In the genomic region with DNA sequence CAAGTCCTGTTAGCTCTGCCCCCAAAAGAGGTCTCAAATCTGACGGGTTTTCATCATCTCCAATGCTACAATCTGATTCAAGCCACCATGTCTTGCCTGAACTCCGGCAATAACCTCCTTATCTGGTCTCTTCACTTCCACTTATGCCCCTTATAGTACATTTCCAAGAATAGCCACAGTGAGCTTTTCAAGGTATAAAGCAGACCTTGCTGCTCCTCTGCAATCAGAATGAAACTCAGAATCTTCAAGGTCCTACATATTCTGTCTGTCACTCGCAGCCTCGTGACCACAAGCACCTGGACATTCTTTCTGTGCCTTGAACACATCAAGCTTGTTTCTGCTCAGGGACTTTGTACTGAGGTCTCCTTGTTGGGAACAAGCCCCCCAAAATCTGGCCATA, we compare ENCODE assay signal across 19 cellular contexts.
"Had no signal": no experiment of that assay in that cellular context is flagged by ENCODE, and none has a peak within 500 bp of the region (broad histone marks: within the 10 kb centered on the region; RNA-seq: fewer than 3 reads in every experiment).

No MANE protein-coding gene starts in this region.

- H3K27me3 ChIP-seq: body of pancreas, esophagus squamous epithelium, hepatocyte, SJCRH30, stomach, testis, upper lobe of right lung had no signal

- H3K27ac ChIP-seq: body of pancreas, esophagus squamous epithelium, hepatocyte, SJCRH30, stomach, testis, upper lobe of right lung had no signal

- H3K4me2 ChIP-seq: hepatocyte, smooth muscle cell had no signal

- H3K9me3 ChIP-seq: body of pancreas, esophagus squamous epithelium, SJCRH30, stomach, testis, upper lobe of right lung had no signal

- ATAC-seq: body of pancreas had no signal

- H3K4me1 ChIP-seq: esophagus squamous epithelium, SJCRH30, testis, upper lobe of right lung had no signal

- DNase-seq: activated CD4-positive, alpha-beta T cell treated with anti-CD3 and anti-CD28 coated beads, Interleukin-2, amount 50 U/mL, for 4 hours; activated CD4-positive, CD25-positive, alpha-beta regulatory T cell treated with anti-CD3 and anti-CD28 coated beads, Interleukin-2, amount 50 U/mL, for 72 hours; amygdala; body of pancreas; cortex of kidney; effector CD4-positive, alpha-beta T cell; esophagus squamous epithelium; naive B cell; SJCRH30; stimulated activated CD4-positive, alpha-beta T cell treated with anti-CD3 and anti-CD28 coated beads, Interleukin-4, amount 100 ng/mL, for 4 hours; stimulated activated CD8-positive, alpha-beta memory T cell treated with anti-CD3 and anti-CD28 coated beads, Interleukin-4, amount 100 ng/mL, for 48 hours; stomach; testis; upper lobe of right lung had no signal

- H3K36me3 ChIP-seq: esophagus squamous epithelium, SJCRH30, stomach, upper lobe of right lung had no signal

- H3K4me3 Mint-ChIP-seq: activated naive CD4-positive, alpha-beta T cell treated with anti-CD3 and anti-CD28 coated beads, Interleukin-2, amount 50 U/mL, for 24 hours; central memory CD8-positive, alpha-beta T cell; naive B cell had no signal

- H3K36me3 Mint-ChIP-seq: activated naive CD4-positive, alpha-beta T cell treated with anti-CD3 and anti-CD28 coated beads, Interleukin-2, amount 50 U/mL, for 24 hours; naive B cell had no signal

- H3K27me3 Mint-ChIP-seq: activated naive CD4-positive, alpha-beta T cell treated with anti-CD3 and anti-CD28 coated beads, Interleukin-2, amount 50 U/mL, for 24 hours; central memory CD8-positive, alpha-beta T cell; naive B cell had no signal

- H3K4me1 Mint-ChIP-seq: central memory CD8-positive, alpha-beta T cell had no signal

- H3K9me3 Mint-ChIP-seq: activated naive CD4-positive, alpha-beta T cell treated with anti-CD3 and anti-CD28 coated beads, Interleukin-2, amount 50 U/mL, for 24 hours; activated T-helper 2 cell treated with anti-CD3 and anti-CD28 coated beads, Interferon-gamma antibody, Interleukin-2, Interleukin-4, amounts not matched to agents 10 μg/mL and 5 μg/mL and 100 μg/mL, durations not matched to agents 14 hours and 24 hours and 36 hours; central memory CD8-positive, alpha-beta T cell had no signal

- H3K27ac Mint-ChIP-seq: activated naive CD4-positive, alpha-beta T cell treated with anti-CD3 and anti-CD28 coated beads, Interleukin-2, amount 50 U/mL, for 24 hours; activated T-helper 2 cell treated with anti-CD3 and anti-CD28 coated beads, Interferon-gamma antibody, Interleukin-2, Interleukin-4, amounts not matched to agents 10 μg/mL and 5 μg/mL and 100 μg/mL, durations not matched to agents 14 hours and 24 hours and 36 hours had no signal

- H3K4me3 ChIP-seq: body of pancreas, esophagus squamous epithelium, hepatocyte, SJCRH30, smooth muscle cell, stomach, testis, upper lobe of right lung had no signal
